Comparison of ENCODE assay signal across 22 cellular contexts in genomic region chr3:12932347-12932746, GRCh38.
DNase-seq lines count a peak whose midpoint lies in the region; ATAC-seq and TF ChIP-seq lines count a peak whose summit lies in the region.
"Had no signal": no experiment of that assay in that cellular context is flagged by ENCODE, and none has a peak within 500 bp of the region (broad histone marks: within the 10 kb centered on the region; RNA-seq: fewer than 3 reads in every experiment).

No MANE protein-coding gene starts in this region.

- no peak overlapping the region for H3K4ac ChIP-seq in neuronal stem cell (ENCODE audit: low read length)

- no peak overlapping the region for H2BK15ac ChIP-seq in neuronal stem cell (ENCODE audit: low read length)

- TF ChIP-seq CTCF in gastroesophageal sphincter (IDR thresholded peaks at IDR 0.05) (no peak), thoracic aorta (IDR thresholded peaks at IDR 0.05) (no peak)

- peak overlapping the region; percentile 32 for H2BK5ac ChIP-seq in neuronal stem cell (ENCODE audit: low read length)

- no peak overlapping the region for H2AFZ ChIP-seq in neuronal stem cell (ENCODE audit: low read length)

- no peak overlapping the region for H4K91ac ChIP-seq in neuronal stem cell (ENCODE audit: low read depth, low read length, poor library complexity)

- H3K23ac ChIP-seq in neuronal stem cell (ENCODE audit: low read depth, low read length, poor library complexity), result peak overlapping the region; percentile 27

- H2AK5ac ChIP-seq in neuronal stem cell (ENCODE audit: low read depth, low read length), result no peak overlapping the region

- peak overlapping the region; percentile 16 for H3K9ac ChIP-seq in neuronal stem cell (ENCODE audit: low read depth, low read length, poor library complexity)

- DNase-seq in anterior cingulate cortex (lab: John Stamatoyannopoulos, UW) (peak in 36 of 58 donors; percentile 17 to 71 (median 37)), neuronal stem cell (ENCODE audit: low spot score) (no peak), thoracic aorta (ENCODE audit: low spot score) (no peak), AG20443 (ENCODE audit: low spot score) (no peak)
- DNase-seq in stimulated activated CD4-positive, alpha-beta T cell treated with anti-CD3 and anti-CD28 coated beads, Interleukin-4, amount 100 ng/mL, for 24 hours, result no peak
- DNase-seq: activated CD8-positive, alpha-beta T cell treated with anti-CD3 and anti-CD28 coated beads for 36 hours; activated naive CD4-positive, alpha-beta T cell treated with anti-CD3 and anti-CD28 coated beads, Interleukin-2, amount 50 U/mL, for 16 hours; activated T-cell treated with anti-CD3 and anti-CD28 coated beads, Interleukin-2, amount 50 U/mL, for 1 hour; aorta; CD8-positive, alpha-beta T cell; cerebellar nuclear complex; effector CD8-positive, alpha-beta T cell; GF-D8; KG1; NCI-H1694; NCI-H2171; NCI-H524; right lobe of liver; T1000 had no signal

- H3K18ac ChIP-seq in neuronal stem cell (ENCODE audit: low read length), result peak overlapping the region; percentile 11

- ATAC-seq in gastroesophageal sphincter (peak; percentile 44), thoracic aorta (ENCODE audit: insufficient number of reproducible peaks, low FRiP score, low read depth) (no peak), GM19035 (IDR thresholded peaks at IDR 0.05; ENCODE audit: unreplicated experiment) (no peak)
- ATAC-seq: activated CD8-positive, alpha-beta T cell treated with anti-CD3 and anti-CD28 coated beads for 36 hours; CD8-positive, alpha-beta T cell; esophagus mucosa; right lobe of liver had no signal

- no peak for TF ChIP-seq EP300 in gastroesophageal sphincter (IDR thresholded peaks at IDR 0.05)

- H3K27ac ChIP-seq in gastroesophageal sphincter, result peak overlapping the region in 3 of 4 donors; percentile 72 to 84 (median 75)
- H3K27ac ChIP-seq in neuronal stem cell (replicated peaks; ENCODE audit: low read length), result no peak overlapping the region
- H3K27ac ChIP-seq in thoracic aorta, result peak overlapping the region; percentile 71 to 90
- H3K27ac ChIP-seq: right lobe of liver had no signal

- no peak overlapping the region for H3K4me2 ChIP-seq in neuronal stem cell (ENCODE audit: insufficient read depth, low read length, poor library complexity, severe bottlenecking)

- H3K4me3 ChIP-seq in gastroesophageal sphincter (no peak overlapping the region), neuronal stem cell (ENCODE audit: low read length in 2 of 2) (no peak overlapping the region), thoracic aorta (no peak overlapping the region)
- H3K4me3 ChIP-seq: right lobe of liver had no signal

- no peak for TF ChIP-seq POLR2A in gastroesophageal sphincter (IDR thresholded peaks at IDR 0.05)

- no peak overlapping the region for H4K8ac ChIP-seq in neuronal stem cell (ENCODE audit: low read depth, low read length)

- H3K4me1 ChIP-seq in gastroesophageal sphincter, result peaks cover 0 to 69% (median 37%) of the 10 kb centered on the region in 3 donors
- no peaks in the 10 kb centered on the region for H3K4me1 ChIP-seq in neuronal stem cell (ENCODE audit: control insufficient read depth in 2 of 2, insufficient read depth in 1 of 2, low read depth in 1 of 2, low read length in 2 of 2)
- H3K4me1 ChIP-seq in thoracic aorta (ENCODE audit: control insufficient read depth in 1 of 2, low read depth in 2 of 2), result peaks cover 30 to 63% of the 10 kb centered on the region in 2 donors
- H3K4me1 ChIP-seq: right lobe of liver had no signal

- H3K27me3 ChIP-seq in gastroesophageal sphincter (no peaks in the 10 kb centered on the region), neuronal stem cell (ENCODE audit: control insufficient read depth in 3 of 3, insufficient read depth in 3 of 3, low read depth in 1 of 3, low read length in 3 of 3) (no peaks in the 10 kb centered on the region), thoracic aorta (replicated peaks; ENCODE audit: insufficient read depth) (no peaks in the 10 kb centered on the region)
- H3K27me3 ChIP-seq: right lobe of liver had no signal

- no peak overlapping the region for H3K14ac ChIP-seq in neuronal stem cell (ENCODE audit: low read length)

- peaks cover 18% of the 10 kb centered on the region for H3K79me1 ChIP-seq in neuronal stem cell (ENCODE audit: low read depth, low read length)

- no peak overlapping the region for H2BK120ac ChIP-seq in neuronal stem cell (ENCODE audit: low read depth, low read length)

- H3K9me3 ChIP-seq in gastroesophageal sphincter (no peaks in the 10 kb centered on the region), neuronal stem cell (replicated peaks in 1 of 2; ENCODE audit: control insufficient read depth in 2 of 2, insufficient read depth in 1 of 2, low read depth in 1 of 2, low read length in 2 of 2) (no peaks in the 10 kb centered on the region), thoracic aorta (no peaks in the 10 kb centered on the region)
- H3K9me3 ChIP-seq: right lobe of liver had no signal

- H2BK12ac ChIP-seq in neuronal stem cell (ENCODE audit: low read length), result no peak overlapping the region

- H3K36me3 ChIP-seq in gastroesophageal sphincter, result peaks cover 0 to 72% of the 10 kb centered on the region in 2 donors
- H3K36me3 ChIP-seq in neuronal stem cell (replicated peaks in 1 of 2; ENCODE audit: control insufficient read depth in 2 of 2, insufficient read depth in 2 of 2, low read length in 2 of 2), result peaks cover 30 to 63% of the 10 kb centered on the region in 2 donors
- peaks cover 25% of the 10 kb centered on the region for H3K36me3 ChIP-seq in thoracic aorta

- 41 to 63% methylated on average over 3 to 7 of the region's 10 CpGs for WGBS in gastroesophageal sphincter (ENCODE audit: low coverage in 1 of 2), 2 donors
- WGBS in neuronal stem cell (ENCODE audit: extremely low coverage in 2 of 2, insufficient read length in 2 of 2, insufficient replicate concordance in 1 of 2), 2 donors, result no CpG with 5 or more reads among the region's 10 CpGs

Comparison
In these comparisons a context has a peak if more than half of its experiments do, and no peak if none do; other contexts are left out.
1. DNase-seq: peak in anterior cingulate cortex (36 of 58); none in neuronal stem cell (single experiment), thoracic aorta (single experiment), AG20443 (single experiment) and stimulated activated CD4-positive, alpha-beta T cell treated with anti-CD3 and anti-CD28 coated beads, Interleukin-4, amount 100 ng/mL, for 24 hours (single experiment).